In the genomic region with DNA sequence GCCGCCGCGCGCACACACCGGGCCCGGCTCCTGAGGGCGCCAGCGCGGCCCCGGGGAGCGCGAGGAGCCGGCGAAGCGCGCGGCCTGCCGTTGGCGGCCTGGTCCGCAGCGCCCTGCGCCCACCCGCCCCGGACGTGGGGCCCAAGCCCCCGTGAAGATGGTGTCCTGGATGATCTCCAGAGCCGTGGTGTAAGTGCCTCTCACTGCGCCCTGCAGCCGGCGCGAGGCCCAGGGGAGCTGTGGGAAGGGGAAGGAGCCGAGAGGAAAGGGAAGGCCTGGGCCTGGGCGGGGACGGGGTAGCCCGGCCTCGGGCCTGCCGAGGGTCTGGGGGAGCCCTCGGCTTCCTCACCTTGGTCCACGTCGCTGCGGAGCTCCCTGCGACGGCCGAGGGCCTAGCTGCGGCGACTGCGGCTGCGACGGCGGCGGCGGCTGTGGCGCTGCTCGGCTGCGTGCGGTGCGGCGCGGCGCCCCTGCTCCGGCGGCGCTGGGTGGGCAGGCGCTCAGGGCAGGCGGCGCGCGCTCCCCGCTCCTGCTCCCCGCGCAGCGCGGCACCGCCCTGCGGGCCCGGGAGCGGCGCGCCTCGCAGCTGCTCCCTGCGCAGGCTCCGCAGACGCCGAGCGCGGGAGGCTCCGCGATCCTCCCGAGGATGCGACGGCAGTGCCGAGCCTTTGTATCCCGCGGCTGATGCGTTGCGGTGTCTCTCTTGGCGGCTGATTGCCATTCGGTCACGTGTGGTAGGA, we compare ENCODE assay signal across 8 cellular contexts. TPM values are rescaled to one million over a fixed set of nuclear protein-coding genes. Genes with fewer than 3 reads are reported as not detected.
A peak's percentile ranks its signal among the peaks of the same experiment; 100 is the strongest.
DNase-seq lines count a peak whose midpoint lies in the region; ATAC-seq and TF ChIP-seq lines count a peak whose summit lies in the region.

A gene with protein sequence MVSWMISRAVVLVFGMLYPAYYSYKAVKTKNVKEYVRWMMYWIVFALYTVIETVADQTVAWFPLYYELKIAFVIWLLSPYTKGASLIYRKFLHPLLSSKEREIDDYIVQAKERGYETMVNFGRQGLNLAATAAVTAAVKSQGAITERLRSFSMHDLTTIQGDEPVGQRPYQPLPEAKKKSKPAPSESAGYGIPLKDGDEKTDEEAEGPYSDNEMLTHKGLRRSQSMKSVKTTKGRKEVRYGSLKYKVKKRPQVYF (plus strand): TSS at position 13 of the 740 bp plus-strand sequence. CDS start 145 bp downstream, at position 158.

- H3K4me3 ChIP-seq in psoas muscle (peak within 1 kb of the TSS; percentile 83), aorta (ENCODE audit: low read length in 2 of 2) (peak within 1 kb of the TSS; percentile 74 to 97)

- DNase-seq in GM04503 (ENCODE audit: low read depth), result peak; percentile 24
- DNase-seq in KG1 (lab: John Stamatoyannopoulos, UW), result peak; percentile 71
- DNase-seq in amygdala (lab: John Stamatoyannopoulos, UW), result peak in 51 of 56 donors; percentile 23 to 89 (median 64)
- DNase-seq in left ventricle myocardium superior, result peak; percentile 81
- peak; percentile 76 to 86 for DNase-seq in psoas muscle
- DNase-seq in aorta, result peak; percentile 79 to 87

- intact Hi-C loops in T-helper 1 cell treated with Interleukin-12 subunit alpha and Interleukin-12 subunit beta and Interleukin-4 antibody, amounts not matched to agents 30 ng/mL and 1 ng/mL, for 36 hours (cut with micrococcal nuclease), result loop anchor here (1.0 to 5.0 kb wide), 11 partner anchors 51 to 993 kb away; a partner anchor contains a TSS
- intact Hi-C loops in left ventricle myocardium superior (cut with micrococcal nuclease), result loop anchor here (5.0 kb wide), 1 partner anchor 86 kb away; no protein-coding TSS in a partner anchor
- intact Hi-C loops in psoas muscle (cut with DNase I), result loop anchor here (5.0 to 10.0 kb wide), 5 partner anchors 51 to 196 kb away; a partner anchor contains a TSS
- intact Hi-C loops in aorta (cut with DNase I), result loop anchor here (1.0 to 10.0 kb wide), 4 partner anchors 54 to 108 kb away; a partner anchor contains a TSS

- peak; percentile 65 for ATAC-seq in GM21723 (IDR thresholded peaks at IDR 0.05; ENCODE audit: unreplicated experiment)
- peak; percentile 90 for ATAC-seq in left ventricle myocardium superior
- peak; percentile 84 to 87 (median 86) for ATAC-seq in psoas muscle
- peak; percentile 88 for ATAC-seq in aorta (ENCODE audit: low FRiP score)

- peak within 1 kb of the TSS; percentile 98 for H3K27ac ChIP-seq in psoas muscle
- peak within 1 kb of the TSS; percentile 79 to 98 for H3K27ac ChIP-seq in aorta (ENCODE audit: low read depth in 1 of 2, low read length in 2 of 2)

- no peak for TF ChIP-seq CTCF in psoas muscle (IDR thresholded peaks at IDR 0.05)

- H3K4me1 ChIP-seq in psoas muscle, result peaks cover 54% of the 10 kb centered on the region
- peaks cover 2 to 12% of the 10 kb centered on the region in 2 donors for H3K4me1 ChIP-seq in aorta (ENCODE audit: control insufficient read depth in 1 of 2, insufficient read depth in 2 of 2, low read length in 2 of 2)

- WGBS in psoas muscle, 3 donors, result 0% methylated on average over 63 to 95 of the region's 99 CpGs
- WGBS in aorta, 2 donors, result 0% methylated on average over 72 to 99 of the region's 99 CpGs

- H3K27me3 ChIP-seq in psoas muscle (ENCODE audit: insufficient read depth in 3 of 3, low read length in 2 of 3), result no peaks in the 10 kb centered on the region
- H3K27me3 ChIP-seq in aorta (ENCODE audit: control insufficient read depth in 1 of 2, insufficient read depth in 2 of 2, low read length in 1 of 2), result no peaks in the 10 kb centered on the region

- no peaks in the 10 kb centered on the region for H3K9me3 ChIP-seq in psoas muscle
- no peaks in the 10 kb centered on the region for H3K9me3 ChIP-seq in aorta (ENCODE audit: control insufficient read depth, low read length)

- H3K36me3 ChIP-seq in psoas muscle (ENCODE audit: insufficient read depth in 1 of 2, low read depth in 1 of 2), result no peaks in the 10 kb centered on the region
- no peaks in the 10 kb centered on the region for H3K36me3 ChIP-seq in aorta (ENCODE audit: control insufficient read depth in 1 of 2, insufficient read depth in 2 of 2, low read length in 1 of 2)

RNA-seq across cellular contexts. Expression of the gene that starts here (rescaled TPM):
- total RNA-seq in T-helper 1 cell treated with Interleukin-12 subunit alpha and Interleukin-12 subunit beta and Interleukin-4 antibody, amounts not matched to agents 30 ng/mL and 1 ng/mL, for 36 hours, result 20.5 and 23.9 TPM in 2 replicates
- total RNA-seq in left ventricle myocardium superior (17.4 TPM), psoas muscle (10 to 100 TPM; 12.4 to 17.2 (median 16.5) TPM), aorta (10 to 100 TPM; 57.7 to 74.3 TPM)
- polyA plus RNA-seq in psoas muscle (10 to 100 TPM in 1 of 3 donors, 1 to 10 TPM in 2; 6.5 to 18.4 (median 8.2) TPM), aorta (10 to 100 TPM; 20.9 to 28.5 TPM)

Comparison
In these comparisons a context has a peak if more than half of its experiments do, and no peak if none do; other contexts are left out.
1. Peak in every context shown above with its lines: DNase-seq, ATAC-seq, H3K4me3 ChIP-seq and H3K27ac ChIP-seq.
2. DNase-seq: peak in every context shown above with its lines; median percentile 83 in aorta; 81 in left ventricle myocardium superior; 81 in psoas muscle; 71 in KG1; 64 in amygdala; 24 in GM04503.